In genomic region chr15:93087825-93088199, GRCh38 we compare ENCODE assay signal across 1 cellular context.
TF ChIP-seq lines count a peak whose summit lies in the region.

No MANE protein-coding gene starts in this region.

TF ChIP-seq in K562, 482 proteins besides CTCF, POLR2A, EP300 and RAD21 (continued from another document):
- no peak for TF ChIP-seq ARHGAP35 (IDR thresholded peaks at IDR 0.05; ENCODE audit: partially characterized antibody)
- TF ChIP-seq TCFL5 (CRISPR knock-in tag; conservative IDR thresholded peaks at IDR 0.05), result no peak
- no peak for TF ChIP-seq ZFP91 (CRISPR knock-in tag; IDR thresholded peaks at IDR 0.05)
- TF ChIP-seq MCM2 (IDR thresholded peaks at IDR 0.05; ENCODE audit: low read depth), result no peak
- no peak for TF ChIP-seq ZNF239 (CRISPR knock-in tag; IDR thresholded peaks at IDR 0.05)
- TF ChIP-seq ILF3 (IDR thresholded peaks at IDR 0.05; ENCODE audit: borderline replicate concordance), result no peak
- no peak for TF ChIP-seq KAT8 (IDR thresholded peaks at IDR 0.05; ENCODE audit: low read depth)
- no peak for TF ChIP-seq ZNF408 (CRISPR knock-in tag; IDR thresholded peaks at IDR 0.05; ENCODE audit: low read depth)
- no peak for TF ChIP-seq GTF3C2 (IDR thresholded peaks at IDR 0.05; ENCODE audit: borderline replicate concordance, extremely low read depth, insufficient read length)
